In genomic region chr1:168159979-168160378, GRCh38 we compare ENCODE assay signal across 28 cellular contexts. TPM values are rescaled to one million over a fixed set of nuclear protein-coding genes. Genes with fewer than 3 reads are reported as not detected.
"Had no signal": no experiment of that assay in that cellular context is flagged by ENCODE, and none has a peak within 500 bp of the region (broad histone marks: within the 10 kb centered on the region; RNA-seq: fewer than 3 reads in every experiment).

No MANE protein-coding gene starts in this region.

- H3K36me3 ChIP-seq: neural progenitor cell, ovary, right lobe of liver, sigmoid colon, stomach, thoracic aorta, thyroid gland, tibial nerve, upper lobe of left lung, vagina had no signal

- H3K4me3 ChIP-seq: neural progenitor cell, ovary, psoas muscle, right lobe of liver, sigmoid colon, stomach, thoracic aorta, thyroid gland, tibial nerve, upper lobe of left lung, vagina had no signal

- H3K27ac ChIP-seq: neural progenitor cell, ovary, parathyroid adenoma, psoas muscle, right lobe of liver, sigmoid colon, stomach, thoracic aorta, thyroid gland, tibial nerve, upper lobe of left lung, vagina had no signal

- H3K4me3 Mint-ChIP-seq: natural killer cell; nephron; neural progenitor cell; stimulated activated effector memory CD8-positive, alpha-beta T cell treated with anti-CD3 and anti-CD28 coated beads, Interleukin-12 subunit alpha, Interleukin-12 subunit beta, amount 100 ng/mL, for 72 hours; stimulated activated naive B cell treated with anti-CD40 and anti-IgM and Interleukin-4, amounts not matched to agents 10 μg/mL and 1 μg/mL and 100 μg/mL, for 72 hours; stimulated activated naive CD8-positive, alpha-beta T cell treated with anti-CD3 and anti-CD28 coated beads, Interleukin-15, Interleukin-2, amounts not matched to agents 100 ng/mL and 50 ng/mL, for 24 hours had no signal

- H3K4me1 ChIP-seq: neural progenitor cell, parathyroid adenoma, psoas muscle, right lobe of liver, sigmoid colon, stomach, thyroid gland, tibial nerve, upper lobe of left lung, vagina had no signal

- H3K27ac Mint-ChIP-seq: natural killer cell; nephron; neural progenitor cell; progenitor cell of endocrine pancreas; stimulated activated effector memory CD8-positive, alpha-beta T cell treated with anti-CD3 and anti-CD28 coated beads, Interleukin-12 subunit alpha, Interleukin-12 subunit beta, amount 100 ng/mL, for 72 hours; stimulated activated naive B cell treated with anti-CD40 and anti-IgM and Interleukin-4, amounts not matched to agents 10 μg/mL and 1 μg/mL and 100 μg/mL, for 72 hours; stimulated activated naive CD8-positive, alpha-beta T cell treated with anti-CD3 and anti-CD28 coated beads, Interleukin-15, Interleukin-2, amounts not matched to agents 100 ng/mL and 50 ng/mL, for 24 hours had no signal

- H3K36me3 Mint-ChIP-seq: neural progenitor cell; stimulated activated effector memory CD8-positive, alpha-beta T cell treated with anti-CD3 and anti-CD28 coated beads, Interleukin-12 subunit alpha, Interleukin-12 subunit beta, amount 100 ng/mL, for 72 hours had no signal

- DNase-seq: natural killer cell; occipital lobe; ovary; posterior cingulate gyrus; psoas muscle; right cardiac atrium; right lobe of liver; sigmoid colon; small intestine; stimulated activated CD4-positive, alpha-beta T cell treated with anti-CD3 and anti-CD28 coated beads, Interleukin-15, amount 100 ng/mL, for 24 hours; stimulated activated CD4-positive, alpha-beta T cell treated with anti-CD3 and anti-CD28 coated beads, Interleukin-2, amount 100 ng/mL, for 24 hours; stimulated activated CD4-positive, alpha-beta T cell treated with anti-CD3 and anti-CD28 coated beads, Interleukin-2, amount 100 ng/mL, for 48 hours; stimulated activated CD4-positive, alpha-beta T cell treated with anti-CD3 and anti-CD28 coated beads, Interleukin-4, amount 100 ng/mL, for 24 hours; stimulated activated naive B cell treated with anti-CD40 and anti-IgM and Interleukin-4, amounts not matched to agents 10 μg/mL and 1 μg/mL and 100 μg/mL, for 72 hours; stimulated activated naive CD4-positive, alpha-beta T cell treated with Interleukin-2 at 50 U/mL for 16 hours; stomach; thyroid gland; trophoblast cell; upper lobe of left lung had no signal

- H3K27me3 Mint-ChIP-seq: progenitor cell of endocrine pancreas had no signal

- H3K9me3 ChIP-seq: ovary, right lobe of liver, sigmoid colon, thoracic aorta, thyroid gland, vagina had no signal

- H3K4me1 Mint-ChIP-seq: natural killer cell; nephron; neural progenitor cell; stimulated activated effector memory CD8-positive, alpha-beta T cell treated with anti-CD3 and anti-CD28 coated beads, Interleukin-12 subunit alpha, Interleukin-12 subunit beta, amount 100 ng/mL, for 72 hours had no signal

RNA-seq across cellular contexts. Expression of gene GPR161, which starts 23.2 kb away (rescaled TPM):
- total RNA-seq: natural killer cell had no signal
